ENCODE assay signal across 8 cellular contexts in genomic region chr12:1593232-1594044, GRCh38. TPM values are rescaled to one million over a fixed set of nuclear protein-coding genes. Genes with fewer than 3 reads are reported as not detected.
DNase-seq lines count a peak whose midpoint lies in the region; ATAC-seq, FAIRE-seq and TF ChIP-seq lines count a peak whose summit lies in the region.

No MANE protein-coding gene starts in this region.

- no peaks in the 10 kb centered on the region for H3K9me2 ChIP-seq in PC-3 (replicated peaks; ENCODE audit: low read length)

- CTCF ChIA-PET in PC-3 (lab: Charles Lee) = interaction anchor here (0.8 kb wide), 1 partner anchor 12 kb away, joined by 3 read pairs; no protein-coding TSS in a partner anchor

- no peaks in the 10 kb centered on the region for H3F3A ChIP-seq in PC-3 (ENCODE audit: low read length, unreplicated experiment)

- peak overlapping the region; percentile 94 for H3K4me3 ChIP-seq in PC-3 (ENCODE audit: low read length)
- H3K4me3 ChIP-seq in pancreas = peak overlapping the region; percentile 67 to 81 (median 74)

- peak overlapping the region; percentile 100 for H3K4me2 ChIP-seq in PC-3 (ENCODE audit: low read length)

- FAIRE-seq in pancreas (lab: Jason Lieb, UNC) = no peak

- H3K27me3 ChIP-seq in PC-3 (ENCODE audit: low read length) = no peaks in the 10 kb centered on the region
- no peaks in the 10 kb centered on the region for H3K27me3 ChIP-seq in pancreas

- peak overlapping the region; percentile 67 for H2AFZ ChIP-seq in PC-3 (ENCODE audit: low read length)

- no peaks in the 10 kb centered on the region for H3K36me3 ChIP-seq in PC-3 (ENCODE audit: low read depth, low read length)
- no peaks in the 10 kb centered on the region for H3K36me3 ChIP-seq in pancreas

- ATAC-seq in HG03095 (IDR thresholded peaks at IDR 0.05; ENCODE audit: unreplicated experiment) (peak; percentile 33), PC-3 (peak; percentile 30), pancreas (peak; percentile 47 to 61 (median 58))

- no peak for TF ChIP-seq CTCF in PC-3 (conservative IDR thresholded peaks at IDR 0.05; ENCODE audit: low read depth, low read length)
- TF ChIP-seq CTCF in pancreas (IDR thresholded peaks at IDR 0.05) = no peak

- peaks cover 37% of the 10 kb centered on the region for H3K4me1 ChIP-seq in PC-3 (ENCODE audit: insufficient read depth, low read length)
- H3K4me1 ChIP-seq in pancreas = peaks cover 16 to 33% (median 29%) of the 10 kb centered on the region in 3 donors

- 2 to 3% methylated on average over 51 to 55 of the region's 55 CpGs for whole genome bisulfite sequencing in pancreas, 2 donors

- BruUV-seq in PC-3 (replicated peaks; lab: Mats Ljungman, UMichigan) = no TSS peak

- peak overlapping the region; percentile 45 for H3K9ac ChIP-seq in PC-3 (ENCODE audit: low read length)

- intact Hi-C loops in PC-3 (cut with micrococcal nuclease) = no loop called here
- intact Hi-C loops in pancreas (cut with DNase I) = no loop called here

- peaks cover 30% of the 10 kb centered on the region for H4K20me1 ChIP-seq in PC-3 (ENCODE audit: low read length)

- POLR2A ChIA-PET in PC-3 (lab: Charles Lee; ENCODE audit: unreplicated experiment) = no interaction called here

- DNase-seq in NCI-H748 (lab: John Stamatoyannopoulos, UW; ENCODE audit: unreplicated experiment) (peak; percentile 65), NCI-H748 treated with DMSO at 0.1 percent for 48 hours (lab: John Stamatoyannopoulos, UW) (no peak), PC-3 (peak; percentile 24), activated gamma-delta T cell treated with Interleukin-2 at 50 U/mL for 16 hours (peak; percentile 41), glomerular visceral epithelial cell (ENCODE audit: extremely low spot score) (peak; percentile 41), pancreas (peak; percentile 66 to 92 (median 75)), NCI-H1436 treated with DMSO at 0.1 percent for 48 hours (lab: John Stamatoyannopoulos, UW) (no peak)

- H3K27ac ChIP-seq in PC-3 (ENCODE audit: low read length) (peak overlapping the region; percentile 11; the same call in 1 of the 2 replicates), pancreas (peak overlapping the region; percentile 65 to 97 (median 82))

- H3K79me2 ChIP-seq in PC-3 (ENCODE audit: low read length) = peaks cover 53% of the 10 kb centered on the region

- H3K9me3 ChIP-seq in PC-3 (ENCODE audit: low read length) = no peaks in the 10 kb centered on the region
- H3K9me3 ChIP-seq in pancreas = no peaks in the 10 kb centered on the region

RNA-seq across cellular contexts. Expression of gene FBXL14, which starts 0.9 kb away (rescaled TPM):
- total RNA-seq in PC-3 (2014; rRNA removed) (18.3 and 21.8 TPM in 2 replicates), pancreas (10 to 100 TPM in 3 of 6 donors, 1 to 10 TPM in 3; 8.1 to 14.2 (median 9.6) TPM)
- 1 to 10 TPM; 3.2 to 5.0 TPM for polyA plus RNA-seq in pancreas

RNA-seq across cellular contexts. Expression of gene WNT5B, which starts 35.6 kb away (rescaled TPM):
- total RNA-seq in PC-3 (2014; rRNA removed) = 1.7 and 2.2 TPM in 2 replicates
- 1 to 10 TPM in 2 of 6 donors, under 1 TPM in 4; 0.72 to 2.8 (median 0.92) TPM for total RNA-seq in pancreas
- under 1 TPM; 0.72 to 0.85 TPM for polyA plus RNA-seq in pancreas

Comparison
In these comparisons a context has a peak if more than half of its experiments do, and no peak if none do; other contexts are left out.
1. DNase-seq: peak in NCI-H748 (single experiment), PC-3 (single experiment), activated gamma-delta T cell treated with Interleukin-2 at 50 U/mL for 16 hours (single experiment), glomerular visceral epithelial cell (single experiment) and pancreas (6 of 6); none in NCI-H748 treated with DMSO at 0.1 percent for 48 hours (single experiment) and NCI-H1436 treated with DMSO at 0.1 percent for 48 hours (single experiment).
2. Peak in every context shown above with its lines, with median percentiles within 50 percentile points of each other: ATAC-seq.